Comparison of ENCODE assay signal across 11 cellular contexts in the genomic region with DNA sequence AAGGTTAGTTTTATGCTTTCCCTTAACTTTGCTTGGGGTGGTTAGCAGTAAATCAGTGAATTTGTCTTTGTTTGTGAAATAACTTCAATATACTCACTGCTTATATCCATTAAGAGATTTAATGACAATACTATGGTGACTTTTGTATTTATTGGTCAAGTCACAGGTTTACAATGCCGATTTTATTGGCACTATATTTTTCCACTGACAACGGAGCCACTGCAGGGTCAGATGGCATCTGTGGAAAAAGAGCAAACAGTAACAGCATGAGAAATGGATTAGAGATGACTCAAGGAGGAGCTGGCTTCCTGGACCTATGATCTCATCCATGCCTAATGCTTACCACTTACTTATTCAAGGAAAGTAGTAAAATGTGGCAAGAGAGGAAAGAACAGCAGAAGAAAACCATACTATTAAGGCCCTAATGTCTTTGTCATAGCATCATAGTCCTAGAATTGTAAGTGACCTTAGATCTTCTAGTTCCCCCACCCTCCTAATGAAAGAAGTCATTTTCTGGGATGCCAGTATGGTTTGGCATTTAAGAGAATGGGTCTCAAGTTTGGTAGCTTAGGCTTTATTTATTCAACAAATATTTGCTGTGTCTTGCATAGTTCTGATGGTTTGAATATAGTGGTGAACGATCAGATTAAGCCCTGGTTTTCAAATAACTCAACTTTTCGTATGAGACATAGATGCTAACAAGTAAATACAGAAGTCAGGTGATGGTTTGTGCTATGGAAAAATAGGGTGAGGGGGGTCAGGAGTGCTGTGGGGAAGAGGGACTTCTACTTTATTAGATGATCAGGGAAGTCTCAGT. TPM values are rescaled to one million over a fixed set of nuclear protein-coding genes. Genes with fewer than 3 reads are reported as not detected.
DNase-seq lines count a peak whose midpoint lies in the region; ATAC-seq, FAIRE-seq and TF ChIP-seq lines count a peak whose summit lies in the region.
"Had no signal": no experiment of that assay in that cellular context is flagged by ENCODE, and none has a peak within 500 bp of the region (broad histone marks: within the 10 kb centered on the region; RNA-seq: fewer than 3 reads in every experiment).

No MANE protein-coding gene starts in this region.

- H3K27me3 Mint-ChIP-seq in HFFc6 (ENCODE audit: insufficient read depth) = no peaks in the 10 kb centered on the region; the same call in 1 of the 2 replicates

- CTCF ChIA-PET in A549 (lab: Yijun Ruan, JAX) = interaction anchor here (1.0 kb wide), 1 partner anchor 12 kb away, joined by 3 read pairs; no protein-coding TSS in a partner anchor

- in situ Hi-C loops in astrocyte of the cerebellum (cut with HindIII; ENCODE audit: low sequenced_read_pairs) = no loop called here

- no peaks in the 10 kb centered on the region; the same call in 1 of the 2 replicates for H3K36me3 Mint-ChIP-seq in HFFc6 (ENCODE audit: low read depth)

- peak; percentile 6 to 60 for DNase-seq in A549 (ENCODE audit: low read depth in 1 of 2, low spot score in 1 of 2)
- peak; percentile 93 for DNase-seq in HFFc6
- DNase-seq in astrocyte of the cerebellum (ENCODE audit: low read depth) = peak; percentile 78
- peak; percentile 91 for DNase-seq in kidney tubule cell (ENCODE audit: low spot score)
- no peak for DNase-seq in SW480 (ENCODE audit: low spot score)
- no peak for DNase-seq in NCI-H524 treated with DMSO at 0.1 percent for 48 hours (lab: John Stamatoyannopoulos, UW)
- DNase-seq in stimulated activated CD4-positive, alpha-beta T cell treated with anti-CD3 and anti-CD28 coated beads, Interleukin-2, amount 100 ng/mL, for 24 hours = no peak
- DNase-seq in HuH-7.5 (ENCODE audit: low spot score) = no peak
- DNase-seq: activated CD8-positive, alpha-beta memory T cell treated with anti-CD3 and anti-CD28 coated beads, Interleukin-2, amount 50 U/mL, for 4 hours; COR-L47; Kasumi-1 had no signal

- peak overlapping the region; percentile 44 for H3K4me2 ChIP-seq in A549

- no peak for TF ChIP-seq POLR2A in A549 (IDR thresholded peaks at IDR 0.05; ENCODE audit: low read length)

- H3K4me3 Mint-ChIP-seq in HFFc6 = peak overlapping the region; percentile 35

- TF ChIP-seq CTCF in A549 (IDR thresholded peaks at IDR 0.05) = no peak
- TF ChIP-seq CTCF in HFFc6 (IDR thresholded peaks at IDR 0.05) = no peak
- TF ChIP-seq CTCF in astrocyte of the cerebellum (IDR thresholded peaks at IDR 0.05; ENCODE audit: low read depth, low read length, missing control alignments) = no peak

- peak overlapping the region in 1 of 2 experiments; percentile 21; a peak in 1 of 6 replicates for H3K27ac ChIP-seq in A549

- TF ChIP-seq EP300 in A549 (IDR thresholded peaks at IDR 0.05) = no peak

- H3K4me3 ChIP-seq in A549 (no peak overlapping the region), astrocyte of the cerebellum (ENCODE audit: low read depth, low read length) (no peak overlapping the region)

- H3K4me1 Mint-ChIP-seq in HFFc6 (ENCODE audit: low read depth) = peaks cover 55% of the 10 kb centered on the region

- H3K27ac Mint-ChIP-seq in HFFc6 = peak overlapping the region; percentile 87

- no peak for FAIRE-seq in A549 (lab: Jason Lieb, UNC)

- 0% methylated on average over 4 of the region's 4 CpGs for WGBS in A549 (ENCODE audit: missing lambda C conversion rate)

- H3K9me3 Mint-ChIP-seq in HFFc6 = no peaks in the 10 kb centered on the region

- H3K9me3 ChIP-seq in A549 = no peaks in the 10 kb centered on the region

- peak; percentile 85 to 96 for ATAC-seq in A549

- TF ChIP-seq RAD21 in A549 (conservative IDR thresholded peaks at IDR 0.05 in 1 of 2, IDR thresholded peaks at IDR 0.05 in 1 of 2) = no peak

- POLR2A ChIA-PET in A549 (lab: Yijun Ruan, JAX) = no interaction called here

- peaks cover 10% of the 10 kb centered on the region; the same call in 2 of the 3 replicates for H3K4me1 ChIP-seq in A549

TF ChIP-seq in A549, 52 proteins besides CTCF, POLR2A, EP300 and RAD21:
- TF ChIP-seq FOSL2 (IDR thresholded peaks at IDR 0.05) = no peak
- peak; percentile 30; the same call in 1 of the 2 replicates for TF ChIP-seq FOSL2 (CRISPR knock-in tag; IDR thresholded peaks at IDR 0.05)
- TF ChIP-seq GATA3 (IDR thresholded peaks at IDR 0.05; ENCODE audit: borderline replicate concordance) = 0 out of 2 replicates have a peak, but pooled peaks have one; percentile 23
- TF ChIP-seq ZC3H11A (IDR thresholded peaks at IDR 0.05) = no peak

RNA-seq across cellular contexts. Expression of a gene that starts 18.5 kb away (rescaled TPM):
- polyA plus RNA-seq in A549 (2011; rRNA removed) (0.49 and 0.65 TPM in 2 replicates), A549 (2017; fragmentation: RNase III; extraction: RNeasy Plus Mini Kit Qiagen cat#74134 plus additional on column Dnase treatment) (0.17 to 0.36 TPM (median 0.31 TPM) in 3 replicates)
- polyA plus RNA-seq in A549 (2012; cell fraction: cytosol; rRNA removed) = 0.35 and 0.41 TPM in 2 replicates
- polyA plus RNA-seq in A549 (2012; cell fraction: nucleus; rRNA removed) = 0.41 and 0.47 TPM in 2 replicates
- 0.63 and 0.91 TPM in 2 replicates for polyA minus RNA-seq in A549 (2011; rRNA and poly(A)+ RNA removed)
- total RNA-seq in HFFc6 (2021; fragmentation: NEBNext Ultra II Directional; extraction: Animal tissue kit (Norgen Biotek cat#: 25700)) = 1 to 10 TPM in 5 of 6 experiments, under 1 TPM in 1; 0.83 to 4.8 (median 1.2) TPM

Comparison
In these comparisons a context has a peak if more than half of its experiments do, and no peak if none do; other contexts are left out.
1. DNase-seq: peak in A549 (2 of 2), HFFc6 (single experiment), astrocyte of the cerebellum (single experiment) and kidney tubule cell (single experiment); none in SW480 (single experiment), NCI-H524 treated with DMSO at 0.1 percent for 48 hours (single experiment), stimulated activated CD4-positive, alpha-beta T cell treated with anti-CD3 and anti-CD28 coated beads, Interleukin-2, amount 100 ng/mL, for 24 hours (0 of 2) and HuH-7.5 (single experiment).